Comparison of ENCODE assay signal across 1 cellular context in genomic region chr2:172865422-172865821, GRCh38.
TF ChIP-seq lines count a peak whose summit lies in the region.

No MANE protein-coding gene starts in this region.

TF ChIP-seq in GM23338, 12 proteins besides CTCF, POLR2A, EP300 and RAD21:
- TF ChIP-seq ZNF462 (CRISPR knock-in tag; IDR thresholded peaks at IDR 0.05) (no peak), STAT1 (IDR thresholded peaks at IDR 0.05; ENCODE audit: unreplicated experiment) (no peak), CREB1 (CRISPR knock-in tag; IDR thresholded peaks at IDR 0.05; ENCODE audit: low read depth) (no peak)
